In the genomic region with DNA sequence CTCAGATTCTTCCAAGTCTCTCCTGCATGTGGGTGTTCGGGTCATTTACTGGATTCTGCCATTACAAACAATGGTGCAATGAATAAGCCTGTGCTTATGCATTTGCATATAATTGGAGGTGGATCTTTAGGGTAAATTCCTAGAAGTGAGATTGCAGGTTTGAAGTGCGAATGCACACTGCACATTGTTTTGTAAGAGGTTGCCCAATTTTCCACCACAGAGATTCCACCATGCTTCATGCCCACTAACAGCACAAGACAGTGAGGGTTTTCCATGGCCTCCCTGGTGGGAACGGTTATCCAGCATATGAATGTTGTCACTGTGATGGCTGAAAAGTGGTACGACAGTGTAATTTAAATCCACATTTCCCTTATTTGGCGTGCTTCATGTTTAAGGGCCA, we compare ENCODE assay signal across 26 cellular contexts.
"Had no signal": no experiment of that assay in that cellular context is flagged by ENCODE, and none has a peak within 500 bp of the region (broad histone marks: within the 10 kb centered on the region; RNA-seq: fewer than 3 reads in every experiment).

No MANE protein-coding gene starts in this region.

- H3K27ac Mint-ChIP-seq: immature natural killer cell; mesothelial cell of epicardium; naive B cell; nephron progenitor cell; stimulated activated effector memory CD8-positive, alpha-beta T cell treated with anti-CD3 and anti-CD28 coated beads, Interleukin-12 subunit alpha, Interleukin-12 subunit beta, amount 100 ng/mL, for 72 hours; type B pancreatic cell had no signal

- H3K4me3 Mint-ChIP-seq: immature natural killer cell; mesothelial cell of epicardium; naive B cell; nephron progenitor cell; stimulated activated effector memory CD8-positive, alpha-beta T cell treated with anti-CD3 and anti-CD28 coated beads, Interleukin-12 subunit alpha, Interleukin-12 subunit beta, amount 100 ng/mL, for 72 hours; type B pancreatic cell had no signal

- H3K36me3 Mint-ChIP-seq: immature natural killer cell; mesothelial cell of epicardium; naive B cell; stimulated activated effector memory CD8-positive, alpha-beta T cell treated with anti-CD3 and anti-CD28 coated beads, Interleukin-12 subunit alpha, Interleukin-12 subunit beta, amount 100 ng/mL, for 72 hours; type B pancreatic cell had no signal

- ATAC-seq: heart right ventricle; mucosa of descending colon; right cardiac atrium; stimulated activated effector memory CD8-positive, alpha-beta T cell treated with anti-CD3 and anti-CD28 coated beads, Interleukin-12 subunit alpha, Interleukin-12 subunit beta, amount 100 ng/mL, for 72 hours had no signal

- H3K4me1 Mint-ChIP-seq: immature natural killer cell; naive B cell; stimulated activated effector memory CD8-positive, alpha-beta T cell treated with anti-CD3 and anti-CD28 coated beads, Interleukin-12 subunit alpha, Interleukin-12 subunit beta, amount 100 ng/mL, for 72 hours had no signal

- H3K4me1 ChIP-seq: colonic mucosa, prostate gland, sigmoid colon, stomach, thyroid gland had no signal

- H3K27me3 ChIP-seq: colonic mucosa, esophagus squamous epithelium, sigmoid colon, thyroid gland had no signal

- DNase-seq: colonic mucosa; dermis blood vessel endothelial cell; effector memory CD4-positive, alpha-beta T cell; erythroblast; esophagus squamous epithelium; foreskin melanocyte; glutamatergic neuron; heart right ventricle; hypothalamus; immature natural killer cell; mesenchymal stem cell; mucosa of descending colon; naive B cell; nephron progenitor cell; nucleus accumbens; right cardiac atrium; stimulated activated CD4-positive, alpha-beta T cell treated with anti-CD3 and anti-CD28 coated beads, Interleukin-2, amount 100 ng/mL, for 24 hours; stimulated activated CD4-positive, alpha-beta T cell treated with anti-CD3 and anti-CD28 coated beads, Interleukin-4, amount 100 ng/mL, for 24 hours; stimulated activated naive CD4-positive, alpha-beta T cell treated with Interleukin-2 at 50 U/mL for 16 hours; stomach; thyroid gland had no signal

- H3K4me3 ChIP-seq: colonic mucosa, esophagus squamous epithelium, heart right ventricle, mucosa of descending colon, prostate gland, sigmoid colon, stomach, thyroid gland had no signal

- H3K9me3 ChIP-seq: colonic mucosa, esophagus squamous epithelium, mucosa of descending colon, prostate gland, thyroid gland had no signal

- H3K9me3 Mint-ChIP-seq: stimulated activated effector memory CD8-positive, alpha-beta T cell treated with anti-CD3 and anti-CD28 coated beads, Interleukin-12 subunit alpha, Interleukin-12 subunit beta, amount 100 ng/mL, for 72 hours; type B pancreatic cell had no signal

- H3K27ac ChIP-seq: colonic mucosa, esophagus squamous epithelium, heart right ventricle, prostate gland, sigmoid colon, stomach, thyroid gland had no signal

- H3K36me3 ChIP-seq: colonic mucosa, esophagus squamous epithelium, heart right ventricle, prostate gland, sigmoid colon, stomach, thyroid gland had no signal
